8 cellular contexts compared by ENCODE assay signal in genomic region chr19:36489920-36490415, GRCh38. TPM values are rescaled to one million over a fixed set of nuclear protein-coding genes. Genes with fewer than 3 reads are reported as not detected.
DNase-seq lines count a peak whose midpoint lies in the region; ATAC-seq and TF ChIP-seq lines count a peak whose summit lies in the region.

No MANE protein-coding gene starts in this region.

- H3K9me3 ChIP-seq in IMR-90 (ENCODE audit: control insufficient read depth, insufficient read depth, low read length): no peaks in the 10 kb centered on the region
- peaks cover 4% of the 10 kb centered on the region for H3K9me3 ChIP-seq in iPS-18c (ENCODE audit: control insufficient read depth, insufficient read depth, low read length)
- no peaks in the 10 kb centered on the region for H3K9me3 ChIP-seq in smooth muscle cell (replicated peaks; ENCODE audit: low read depth)

- in situ Hi-C loops in IMR-90 (cut with MboI; ENCODE audit: low sequenced_read_pairs) (loop anchor here (25.0 kb wide), 1 partner anchor 303 kb away; no protein-coding TSS in a partner anchor), SK-MEL-5 (cut with HindIII; ENCODE audit: low pct_unique_long_range_greater_than_20kb, low sequenced_read_pairs) (no loop called here)

- H3K4me1 ChIP-seq in IMR-90 (ENCODE audit: control insufficient read depth, insufficient read depth, low read length) (no peaks in the 10 kb centered on the region), smooth muscle cell (ENCODE audit: low read depth) (peaks cover 4% of the 10 kb centered on the region)

- DNase-seq in DMS79 (lab: John Stamatoyannopoulos, UW) (peak; percentile 95), IMR-90 (peak; percentile 95), SK-MEL-5 (ENCODE audit: low read depth, low spot score) (peak; percentile 93), astrocyte of the hippocampus (ENCODE audit: low read depth, low spot score) (peak; percentile 95), smooth muscle cell (lab: John Stamatoyannopoulos, UW; ENCODE audit: unreplicated experiment) (no peak), pons (ENCODE audit: low spot score) (no peak)

- H2BK20ac ChIP-seq in IMR-90 (ENCODE audit: low read depth, low read length): no peak overlapping the region

- H2AK9ac ChIP-seq in IMR-90 (replicated peaks; ENCODE audit: low read depth, low read length, poor library complexity): peak overlapping the region; percentile 94

- no peak for TF ChIP-seq RAD21 in IMR-90 (IDR thresholded peaks at IDR 0.05; ENCODE audit: low read length)

- peak; percentile 63 for ATAC-seq in GM21390 (IDR thresholded peaks at IDR 0.05; ENCODE audit: unreplicated experiment)
- peak; percentile 89 for ATAC-seq in IMR-90 (ENCODE audit: low read depth)

- H3K56ac ChIP-seq in IMR-90 (ENCODE audit: extremely low read depth, insufficient read depth, low read length): peak overlapping the region; percentile 98

- H3K9ac ChIP-seq in IMR-90 (ENCODE audit: low read depth, low read length): peak overlapping the region; percentile 91
- peak overlapping the region; percentile 98 for H3K9ac ChIP-seq in smooth muscle cell (ENCODE audit: low read depth)

- H3K79me1 ChIP-seq in IMR-90 (ENCODE audit: low read depth in 1 of 2, low read length in 2 of 2): peaks cover 3 to 7% of the 10 kb centered on the region in 2 experiments; a peak in 2 of 4 replicates

- TF ChIP-seq CTCF in IMR-90 (conservative IDR thresholded peaks at IDR 0.05; ENCODE audit: low read depth, low read length) (no peak), smooth muscle cell (IDR thresholded peaks at IDR 0.05; ENCODE audit: borderline replicate concordance, insufficient read depth, poor library complexity, severe bottlenecking) (no peak)

- H3F3A ChIP-seq in smooth muscle cell (ENCODE audit: low read depth): no peaks in the 10 kb centered on the region

- H2AFZ ChIP-seq in IMR-90 (replicated peaks; ENCODE audit: low read length, poor library complexity) (peak overlapping the region; percentile 100), smooth muscle cell (ENCODE audit: low read depth) (peak overlapping the region; percentile 98)

- H4K8ac ChIP-seq in IMR-90 (ENCODE audit: low read depth in 2 of 2, low read length in 2 of 2): peak overlapping the region; percentile 83 to 98

- POLR2A ChIA-PET in IMR-90 (lab: Charles Lee; ENCODE audit: unreplicated experiment): interaction anchor here (0.5 kb wide), 1 partner anchor 437 kb away, joined by 11 read pairs; no protein-coding TSS in a partner anchor

- no TSS peak for BruUV-seq in IMR-90 (replicated peaks; lab: Mats Ljungman, UMichigan)

- H2BK15ac ChIP-seq in IMR-90 (ENCODE audit: low read depth, low read length): peak overlapping the region; percentile 69; the same call in 1 of the 3 replicates

- peak overlapping the region; percentile 71 for H2BK120ac ChIP-seq in IMR-90 (ENCODE audit: low read depth, low read length)

- H3K14ac ChIP-seq in IMR-90 (replicated peaks; ENCODE audit: low read depth, low read length): peak overlapping the region; percentile 92

- dilution Hi-C loops in IMR-90 (cut with HindIII; ENCODE audit: low sequenced_read_pairs, unreplicated experiment): no loop called here

- H3K4ac ChIP-seq in IMR-90 (ENCODE audit: low read depth, low read length): peak overlapping the region; percentile 96

- intact Hi-C loops in IMR-90 (cut with micrococcal nuclease): loop anchor here (5.0 kb wide), 1 partner anchor 278 kb away; the partner anchor contains the start of gene ZNF565

- H3K9me1 ChIP-seq in IMR-90 (ENCODE audit: insufficient read depth, low read length): peaks cover 4% of the 10 kb centered on the region

- no peaks in the 10 kb centered on the region for H3K27me3 ChIP-seq in IMR-90 (ENCODE audit: control insufficient read depth, insufficient read depth, low read length)
- H3K27me3 ChIP-seq in smooth muscle cell (ENCODE audit: low read depth): no peaks in the 10 kb centered on the region

- H3K4me2 ChIP-seq in IMR-90 (ENCODE audit: low read depth, low read length) (peak overlapping the region; percentile 68), smooth muscle cell (peak overlapping the region; percentile 92)

- 3% methylated on average over 6 of the region's 15 CpGs; no CpG with 5 or more reads in 1 of the 2 experiments for WGBS in IMR-90 (ENCODE audit: extremely low coverage in 2 of 2, insufficient read length in 1 of 2), 2 experiments
- WGBS in smooth muscle cell (ENCODE audit: low lambda C conversion rate): 13% methylated on average over 15 of the region's 15 CpGs

- H4K20me1 ChIP-seq in IMR-90 (ENCODE audit: insufficient read depth, low read length) (no peaks in the 10 kb centered on the region), smooth muscle cell (ENCODE audit: low read depth) (no peaks in the 10 kb centered on the region)

- peak overlapping the region; percentile 49; the same call in 1 of the 2 replicates for H2AK5ac ChIP-seq in IMR-90 (ENCODE audit: low read depth, low read length)

- CTCF ChIA-PET in IMR-90 (lab: Yijun Ruan, JAX): no interaction called here

- TF ChIP-seq POLR2A in IMR-90 (IDR thresholded peaks at IDR 0.05; ENCODE audit: low read depth, low read length): no peak

- H3K27ac ChIP-seq in IMR-90 (ENCODE audit: insufficient read depth, low read length) (peak overlapping the region; percentile 91), smooth muscle cell (ENCODE audit: low read depth) (peak overlapping the region; percentile 96)

- peak overlapping the region; percentile 64 for H3K4me3 ChIP-seq in IMR-90 (ENCODE audit: insufficient read depth, low read depth, low read length)
- peak overlapping the region; percentile 96 for H3K4me3 ChIP-seq in iPS-18c (ENCODE audit: insufficient read depth, low read depth, low read length)
- H3K4me3 ChIP-seq in smooth muscle cell: peak overlapping the region; percentile 91

- H2BK5ac ChIP-seq in IMR-90 (ENCODE audit: low read depth, low read length, poor library complexity, severe bottlenecking): peak overlapping the region; percentile 93

- peak overlapping the region; percentile 1; the same call in 1 of the 2 replicates for H3K18ac ChIP-seq in IMR-90 (ENCODE audit: low read depth, low read length)

- H3K23ac ChIP-seq in IMR-90 (ENCODE audit: low read depth, low read length): peak overlapping the region; percentile 92; the same call in 1 of the 2 replicates

- peak overlapping the region; percentile 82 for H4K5ac ChIP-seq in IMR-90 (ENCODE audit: low read depth, low read length)

- H3K36me3 ChIP-seq in IMR-90 (ENCODE audit: control insufficient read depth, insufficient read depth, low read length): no peaks in the 10 kb centered on the region
- no peaks in the 10 kb centered on the region for H3K36me3 ChIP-seq in smooth muscle cell (ENCODE audit: low read depth)

- peak overlapping the region; percentile 47; the same call in 1 of the 2 replicates for H4K91ac ChIP-seq in IMR-90 (ENCODE audit: insufficient read depth, low read depth, low read length)

- peaks cover 24% of the 10 kb centered on the region for H3K79me2 ChIP-seq in smooth muscle cell (ENCODE audit: low read depth)

TF ChIP-seq in IMR-90, 13 proteins besides CTCF, POLR2A, EP300 and RAD21:
- TF ChIP-seq CEBPB (IDR thresholded peaks at IDR 0.05; ENCODE audit: low read depth, low read length) (no peak), USF2 (IDR thresholded peaks at IDR 0.05; ENCODE audit: low read depth, low read length) (no peak), RFX5 (IDR thresholded peaks at IDR 0.05; ENCODE audit: low read depth, low read length) (no peak), FOS (IDR thresholded peaks at IDR 0.05; ENCODE audit: low read depth, low read length) (no peak)

RNA-seq across cellular contexts. Expression of gene ZNF566, which starts 0.6 kb away (rescaled TPM):
- total RNA-seq in IMR-90 (2012; rRNA removed) (4.8 and 8.6 TPM in 2 replicates), smooth muscle cell (6.9 and 9.8 TPM in 2 replicates)
- polyA plus RNA-seq in IMR-90 (2012; rRNA removed) (1.3 and 3.0 TPM in 2 replicates), smooth muscle cell (3.5 and 4.6 TPM in 2 replicates)
- 1.2 and 1.4 TPM in 2 replicates for polyA plus RNA-seq in IMR-90 (2012; cell fraction: cytosol; rRNA removed)
- polyA plus RNA-seq in IMR-90 (2012; cell fraction: nucleus; rRNA removed; ENCODE audit: low replicate concordance): 2.4 and 5.7 TPM in 2 replicates
- 8.2 and 10.2 TPM in 2 replicates for total RNA-seq in SK-MEL-5 (2014; rRNA removed; shearing (Covaris generic))
- 5.8 and 6.9 TPM in 2 replicates for polyA plus RNA-seq in SK-MEL-5 (2015; cell fraction: cytosol; rRNA removed)
- polyA plus RNA-seq in SK-MEL-5 (2015; cell fraction: nucleus; rRNA removed): 7.4 and 9.4 TPM in 2 replicates

RNA-seq across cellular contexts. Expression of gene ZNF260, which starts 38.1 kb away (rescaled TPM):
- 11.3 and 15.0 TPM in 2 replicates for total RNA-seq in IMR-90 (2012; rRNA removed)
- polyA plus RNA-seq in IMR-90 (2012; rRNA removed): 2.5 and 4.0 TPM in 2 replicates
- polyA plus RNA-seq in IMR-90 (2012; cell fraction: cytosol; rRNA removed): 0.55 and 0.84 TPM in 2 replicates
- polyA plus RNA-seq in IMR-90 (2012; cell fraction: nucleus; rRNA removed; ENCODE audit: low replicate concordance): 3.2 and 4.7 TPM in 2 replicates
- 9.0 and 12.0 TPM in 2 replicates for total RNA-seq in SK-MEL-5 (2014; rRNA removed; shearing (Covaris generic))
- polyA plus RNA-seq in SK-MEL-5 (2015; cell fraction: cytosol; rRNA removed): 6.0 and 7.3 TPM in 2 replicates
- 10.5 and 13.6 TPM in 2 replicates for polyA plus RNA-seq in SK-MEL-5 (2015; cell fraction: nucleus; rRNA removed)
- 25.3 and 40.3 TPM in 2 replicates for total RNA-seq in smooth muscle cell
- polyA plus RNA-seq in smooth muscle cell: 7.6 and 8.0 TPM in 2 replicates

Comparison
In these comparisons a context has a peak if more than half of its experiments do, and no peak if none do; other contexts are left out.
1. DNase-seq: peak in DMS79 (single experiment), IMR-90 (single experiment), SK-MEL-5 (single experiment) and astrocyte of the hippocampus (single experiment); none in smooth muscle cell (single experiment) and pons (single experiment).
2. Peak in every context shown above with its lines, with median percentiles within 50 percentile points of each other: H3K4me3 ChIP-seq.